ENCODE assay signal across 8 cellular contexts in genomic region chr6:167907837-167908681, GRCh38.
DNase-seq lines count a peak whose midpoint lies in the region; ATAC-seq and TF ChIP-seq lines count a peak whose summit lies in the region.

No MANE protein-coding gene starts in this region.

- H3K27ac ChIP-seq in breast epithelium, result no peak overlapping the region

- no peak for TF ChIP-seq POLR2A in breast epithelium (IDR thresholded peaks at IDR 0.05)

- no peaks in the 10 kb centered on the region for H3K4me1 ChIP-seq in breast epithelium

- DNase-seq in DMS 273 (lab: John Stamatoyannopoulos, UW; ENCODE audit: unreplicated experiment) (peak; percentile 22), MV-4-11 (lab: John Stamatoyannopoulos, UW) (peak; percentile 10), breast epithelium (ENCODE audit: low spot score in 2 of 2) (no peak), medulla oblongata (ENCODE audit: extremely low spot score) (peak; percentile 62), cortex of kidney (lab: John Stamatoyannopoulos, UW) (no peak), cerebellar nuclear complex (lab: John Stamatoyannopoulos, UW) (no peak), omental fat pad (ENCODE audit: low spot score) (no peak)

- no peak overlapping the region for H3K4me3 ChIP-seq in breast epithelium

- H3K9me3 ChIP-seq in breast epithelium, result no peaks in the 10 kb centered on the region

- intact Hi-C loops in breast epithelium (cut with DNase I; ENCODE audit: low total_unique reads), result no loop called here

- TF ChIP-seq CTCF in breast epithelium (IDR thresholded peaks at IDR 0.05) (peak in 2 of 3 donors; percentile 31 to 40), omental fat pad (IDR thresholded peaks at IDR 0.05) (no peak)

- no peaks in the 10 kb centered on the region for H3K27me3 ChIP-seq in breast epithelium

- ATAC-seq in GM18498 (IDR thresholded peaks at IDR 0.05; ENCODE audit: unreplicated experiment) (no peak), omental fat pad (ENCODE audit: low FRiP score) (no peak)

- H3K36me3 ChIP-seq in breast epithelium, result no peaks in the 10 kb centered on the region

Comparison
In these comparisons a context has a peak if more than half of its experiments do, and no peak if none do; other contexts are left out.
1. DNase-seq: peak in DMS 273 (single experiment), MV-4-11 (single experiment) and medulla oblongata (single experiment); none in breast epithelium (0 of 2), cortex of kidney (single experiment), cerebellar nuclear complex (0 of 2) and omental fat pad (single experiment).
2. CTCF ChIP-seq: peak in breast epithelium (2 of 3); none in omental fat pad (0 of 3).